8 cellular contexts compared by ENCODE assay signal in genomic region chr11:129896062-129896461, GRCh38.
DNase-seq lines count a peak whose midpoint lies in the region; ATAC-seq, FAIRE-seq and TF ChIP-seq lines count a peak whose summit lies in the region.

No MANE protein-coding gene starts in this region.

- no peaks in the 10 kb centered on the region for H3K9me3 ChIP-seq in mucosa of rectum (ENCODE audit: control insufficient read depth in 2 of 2, low read length in 2 of 2)

- peak overlapping the region; percentile 68 to 72 for H3K9ac ChIP-seq in mucosa of rectum (ENCODE audit: low read depth in 1 of 2, low read length in 2 of 2)

- H3K4me1 ChIP-seq in mucosa of rectum (ENCODE audit: control insufficient read depth in 2 of 2, insufficient read depth in 2 of 2, low read length in 2 of 2): peaks cover 3 to 15% of the 10 kb centered on the region in 2 donors

- no peak for TF ChIP-seq CTCF in choroid plexus epithelial cell (conservative IDR thresholded peaks at IDR 0.05; ENCODE audit: low read depth, low read length)

- DNase-seq in DMS53 treated with DMSO at 0.1 percent for 48 hours (lab: John Stamatoyannopoulos, UW; ENCODE audit: unreplicated experiment): peak; percentile 36
- DNase-seq in NCI-H526 treated with DMSO at 0.1 percent for 48 hours (lab: John Stamatoyannopoulos, UW): peak; percentile 64
- peak; percentile 2 for DNase-seq in choroid plexus epithelial cell (ENCODE audit: low read depth)
- no peak for DNase-seq in NCI-H2107 treated with DMSO at 0.1 percent for 48 hours (lab: John Stamatoyannopoulos, UW; ENCODE audit: unreplicated experiment)
- no peak for DNase-seq in cortex of kidney (lab: John Stamatoyannopoulos, UW)
- no peak for DNase-seq in urothelium cell line (ENCODE audit: low spot score)

- H3K4me3 ChIP-seq in choroid plexus epithelial cell (ENCODE audit: low read depth, low read length): peak overlapping the region; percentile 84
- peak overlapping the region; percentile 86 to 95 for H3K4me3 ChIP-seq in mucosa of rectum (ENCODE audit: low read length in 2 of 2)

- no peak for FAIRE-seq in urothelium cell line (lab: Jason Lieb, UNC)

- peak overlapping the region in 1 of 2 donors; percentile 65 for H3K27ac ChIP-seq in mucosa of rectum (ENCODE audit: low read depth in 2 of 2, low read length in 2 of 2)

- ATAC-seq in HG03439 (IDR thresholded peaks at IDR 0.05; ENCODE audit: unreplicated experiment): no peak

- no peaks in the 10 kb centered on the region for H3K27me3 ChIP-seq in mucosa of rectum (ENCODE audit: control insufficient read depth in 2 of 2, insufficient read depth in 2 of 2, low read length in 2 of 2)

- H3K36me3 ChIP-seq in mucosa of rectum (ENCODE audit: control insufficient read depth in 2 of 2, insufficient read depth in 2 of 2, low read length in 2 of 2): peaks cover 8 to 13% of the 10 kb centered on the region in 2 donors

Comparison
In these comparisons a context has a peak if more than half of its experiments do, and no peak if none do; other contexts are left out.
1. DNase-seq: peak in DMS53 treated with DMSO at 0.1 percent for 48 hours (single experiment), NCI-H526 treated with DMSO at 0.1 percent for 48 hours (single experiment) and choroid plexus epithelial cell (single experiment); none in NCI-H2107 treated with DMSO at 0.1 percent for 48 hours (single experiment), cortex of kidney (single experiment) and urothelium cell line (single experiment).